15 cellular contexts compared by ENCODE assay signal in genomic region chr4:122997463-122998101, GRCh38.
DNase-seq lines count a peak whose midpoint lies in the region; ATAC-seq, FAIRE-seq and TF ChIP-seq lines count a peak whose summit lies in the region.
"Had no signal": no experiment of that assay in that cellular context is flagged by ENCODE, and none has a peak within 500 bp of the region (broad histone marks: within the 10 kb centered on the region; RNA-seq: fewer than 3 reads in every experiment).

No MANE protein-coding gene starts in this region.

- CTCF ChIA-PET in HepG2 (lab: Yijun Ruan, JAX; ENCODE audit: low intra/inter-chr PET ratio, low total read pairs) = no interaction called here

- no peak overlapping the region for H3K4me3 ChIP-seq in HepG2 (replicated peaks in 1 of 3; ENCODE audit: insufficient read depth in 1 of 3, low read depth in 2 of 3, low read length in 3 of 3)
- no peak overlapping the region for H3K4me3 ChIP-seq in right lobe of liver
- no peak overlapping the region for H3K4me3 ChIP-seq in OCI-LY3 (ENCODE audit: low read length)
- H3K4me3 ChIP-seq: neural progenitor cell, spleen had no signal

- H3K4me2 ChIP-seq in HepG2 (ENCODE audit: low read depth, low read length) = no peak overlapping the region
- H3K4me2 ChIP-seq in OCI-LY3 (ENCODE audit: low read length) = 0 out of 2 replicates have a peak overlapping the region, but pooled peaks have one; percentile 9
- H3K4me2 ChIP-seq: neural progenitor cell had no signal

- no peaks in the 10 kb centered on the region for H4K20me1 ChIP-seq in HepG2 (ENCODE audit: insufficient read depth, low read length)
- H4K20me1 ChIP-seq in OCI-LY3 (ENCODE audit: insufficient read depth, low read length) = no peaks in the 10 kb centered on the region

- DNase-seq in HepG2 (ENCODE audit: low spot score) (no peak), right lobe of liver (no peak), AG20443 (ENCODE audit: low spot score) (no peak), HPDE6-E6E7 (ENCODE audit: extremely low spot score) (no peak), 8988T (no peak)
- no peak for DNase-seq in effector CD8-positive, alpha-beta T cell (lab: John Stamatoyannopoulos, UW)
- DNase-seq: activated T-cell treated with anti-CD3 and anti-CD28 coated beads for 4 hours, GOT3, head of caudate nucleus, left ventricle myocardium superior, NCI-H345, spleen had no signal

- ATAC-seq in HepG2 (no peak), right lobe of liver (no peak), HG02870 (IDR thresholded peaks at IDR 0.05; ENCODE audit: unreplicated experiment) (peak; percentile 90)
- ATAC-seq: left ventricle myocardium superior had no signal

- H3K79me2 ChIP-seq in HepG2 (ENCODE audit: insufficient read depth, low read length) = no peaks in the 10 kb centered on the region
- H3K79me2 ChIP-seq in OCI-LY3 (ENCODE audit: low read length) = no peaks in the 10 kb centered on the region

- no peak overlapping the region for H3K9ac ChIP-seq in HepG2 (ENCODE audit: insufficient read depth, low read depth, low read length)
- no peak overlapping the region for H3K9ac ChIP-seq in OCI-LY3 (ENCODE audit: low read length)
- H3K9ac ChIP-seq: neural progenitor cell had no signal

- in situ Hi-C loops in HepG2 (cut with HindIII; ENCODE audit: extremely low pct_ligation_motif_present, low pct_unique_long_range_greater_than_20kb) = no loop called here

- H3K9me3 ChIP-seq in HepG2 (ENCODE audit: low read length) = no peaks in the 10 kb centered on the region
- no peaks in the 10 kb centered on the region for H3K9me3 ChIP-seq in right lobe of liver
- no peaks in the 10 kb centered on the region for H3K9me3 ChIP-seq in OCI-LY3 (ENCODE audit: insufficient read depth, low read length)

- no peaks in the 10 kb centered on the region; a peak in 1 of 5 replicates for H3K27me3 ChIP-seq in HepG2 (ENCODE audit: control insufficient read depth in 1 of 2, insufficient read depth in 2 of 2, low read length in 2 of 2)
- H3K27me3 ChIP-seq in right lobe of liver = no peaks in the 10 kb centered on the region
- H3K27me3 ChIP-seq in OCI-LY3 (ENCODE audit: low read depth, low read length) = no peaks in the 10 kb centered on the region
- H3K27me3 ChIP-seq: neural progenitor cell, spleen had no signal

- H2AFZ ChIP-seq in HepG2 (ENCODE audit: low read length) (no peak overlapping the region), OCI-LY3 (ENCODE audit: low read depth, low read length) (no peak overlapping the region)
- H2AFZ ChIP-seq: neural progenitor cell had no signal

- POLR2A ChIA-PET in HepG2 (lab: Yijun Ruan, JAX) = no interaction called here

- intact Hi-C loops in HepG2 (cut with micrococcal nuclease; ENCODE audit: unreplicated experiment) (no loop called here), right lobe of liver (cut with DNase I) (no loop called here)

- TF ChIP-seq EP300 in HepG2 (IDR thresholded peaks at IDR 0.05; ENCODE audit: low read depth in 2 of 2, low read length in 2 of 2) (no peak), HepG2 (CRISPR knock-in tag; IDR thresholded peaks at IDR 0.05; ENCODE audit: borderline replicate concordance) (no peak)

- H3K27ac ChIP-seq in HepG2 (ENCODE audit: extremely low read length, insufficient read depth, low read length) (no peak overlapping the region), right lobe of liver (no peak overlapping the region), OCI-LY3 (ENCODE audit: low read length) (no peak overlapping the region)
- H3K27ac ChIP-seq: neural progenitor cell, spleen had no signal

- TF ChIP-seq CTCF in HepG2 (CRISPR knock-in tag; IDR thresholded peaks at IDR 0.05) (no peak), right lobe of liver (IDR thresholded peaks at IDR 0.05) (no peak), OCI-LY3 (IDR thresholded peaks at IDR 0.05; ENCODE audit: low read depth, low read length) (no peak)

- no peaks in the 10 kb centered on the region; a peak in 1 of 5 replicates for H3K36me3 ChIP-seq in HepG2 (replicated peaks in 1 of 2; ENCODE audit: control insufficient read depth in 1 of 2, insufficient read depth in 2 of 2, low read length in 2 of 2)
- H3K36me3 ChIP-seq in right lobe of liver = no peaks in the 10 kb centered on the region
- H3K36me3 ChIP-seq in OCI-LY3 (replicated peaks; ENCODE audit: low read depth, low read length) = peaks cover 4% of the 10 kb centered on the region

- no peaks in the 10 kb centered on the region for H3K4me1 ChIP-seq in HepG2 (ENCODE audit: insufficient read depth, low read length)
- H3K4me1 ChIP-seq in right lobe of liver = no peaks in the 10 kb centered on the region
- peaks cover 10% of the 10 kb centered on the region for H3K4me1 ChIP-seq in OCI-LY3 (ENCODE audit: low read length)
- H3K4me1 ChIP-seq: neural progenitor cell, spleen had no signal

- 100% methylated on average over 2 of the region's 2 CpGs for WGBS in HepG2 (ENCODE audit: low lambda C conversion rate)
- WGBS in right lobe of liver (ENCODE audit: insufficient coverage, low coverage, low lambda C conversion rate, missing lambda C conversion rate) = 84% methylated on average over 2 of the region's 2 CpGs

- TF ChIP-seq POLR2A in HepG2 (IDR thresholded peaks at IDR 0.05; ENCODE audit: insufficient read depth in 1 of 2, low read depth in 2 of 2, low read length in 2 of 2) = no peak
- no peak for TF ChIP-seq POLR2A in right lobe of liver (IDR thresholded peaks at IDR 0.05)

- no TSS peak for BruUV-seq in HepG2 (replicated peaks; lab: Mats Ljungman, UMichigan)

- no peak for TF ChIP-seq RAD21 in HepG2 (CRISPR knock-in tag; IDR thresholded peaks at IDR 0.05)

- FAIRE-seq in HepG2 (lab: Jason Lieb, UNC) = no peak

TF ChIP-seq in HepG2, 621 proteins besides CTCF, POLR2A, EP300 and RAD21:
- TF ChIP-seq ZNF260 (CRISPR knock-in tag; IDR thresholded peaks at IDR 0.05; ENCODE audit: borderline replicate concordance, low read depth) (no peak), NFE2L2 (IDR thresholded peaks at IDR 0.05; ENCODE audit: low read length) (peak; percentile 42; the same call in 1 of the 2 replicates), ZNF17 (CRISPR knock-in tag; IDR thresholded peaks at IDR 0.05) (no peak)
